ENCODE assay signal across 6 cellular contexts in the genomic region with DNA sequence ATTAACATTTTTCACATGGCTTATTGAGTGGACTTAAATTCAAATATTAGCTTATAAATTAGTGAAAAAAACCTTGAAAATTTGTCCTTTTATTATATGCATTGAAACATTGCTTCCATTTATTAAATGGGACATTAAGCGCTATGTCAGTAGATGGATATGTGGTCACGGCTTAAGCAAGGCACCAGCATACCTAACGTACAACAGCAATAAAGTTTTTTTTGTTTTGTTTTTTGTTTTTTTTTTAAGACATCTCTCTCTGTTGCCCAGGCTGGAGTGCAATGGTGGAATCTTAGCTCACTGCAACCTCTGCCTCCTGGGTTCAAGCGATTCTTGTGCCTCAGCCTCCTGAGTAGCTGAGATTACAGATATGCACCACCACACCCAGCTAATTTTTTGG.
"Had no signal": no experiment of that assay in that cellular context is flagged by ENCODE, and none has a peak within 500 bp of the region (broad histone marks: within the 10 kb centered on the region; RNA-seq: fewer than 3 reads in every experiment).

No MANE protein-coding gene starts in this region.

- H3K9ac ChIP-seq: KMS-11 had no signal

- ATAC-seq: HepG2 had no signal

- FAIRE-seq: HepG2, HTR-8/SVneo had no signal

- H3K27ac ChIP-seq: KMS-11 had no signal

- H3K4me2 ChIP-seq: KMS-11 had no signal

- DNase-seq: IMR-90, KBM-7, KG1 had no signal
